ENCODE assay signal across 8 cellular contexts in the genomic region with DNA sequence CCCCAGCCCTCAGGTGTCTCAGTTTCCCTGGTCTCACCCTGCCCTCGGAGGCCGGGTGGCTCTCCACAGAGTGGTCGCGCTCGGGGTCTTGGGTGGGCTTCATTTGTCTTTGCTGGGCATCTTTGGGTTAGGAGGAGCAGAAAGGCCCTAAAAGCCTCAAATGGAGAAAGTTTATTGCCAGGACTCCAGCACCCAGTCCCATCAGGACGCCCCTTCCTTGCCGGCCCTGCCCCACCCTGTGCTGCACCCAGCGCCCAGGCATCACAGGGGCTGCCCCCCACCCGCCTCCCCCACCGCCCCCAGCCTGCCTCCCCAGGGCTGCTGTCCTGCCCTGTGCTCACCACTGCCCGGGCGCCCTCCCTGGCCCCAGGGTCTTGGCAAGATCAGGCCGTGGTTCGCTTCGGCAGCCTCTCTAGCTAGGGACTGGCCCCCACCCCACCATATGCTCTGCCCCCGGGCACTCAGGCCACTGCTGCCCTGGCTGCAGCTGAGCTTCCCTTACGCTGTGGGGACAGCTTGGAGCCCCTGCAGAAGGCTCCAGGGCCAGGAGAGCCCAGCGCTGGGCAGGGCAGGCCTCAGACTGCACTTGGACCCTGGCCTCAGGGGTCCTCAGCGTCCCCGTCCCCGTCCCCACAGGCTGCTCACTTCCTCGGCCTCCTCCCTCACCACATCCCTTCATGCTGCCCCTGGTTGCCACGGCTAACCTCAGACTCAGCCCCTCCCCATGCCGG.
"Had no signal": no experiment of that assay in that cellular context is flagged by ENCODE, and none has a peak within 500 bp of the region (broad histone marks: within the 10 kb centered on the region; RNA-seq: fewer than 3 reads in every experiment).

No MANE protein-coding gene starts in this region.

- H2AFZ ChIP-seq: GM23338 had no signal

- H3K4me2 ChIP-seq: GM23338, KMS-11 had no signal

- H3K9ac ChIP-seq: KMS-11 had no signal

- DNase-seq: H7, HFFc6, KBM-7 had no signal

- FAIRE-seq: HepG2 had no signal

- H3K4me1 ChIP-seq: HAP-1 had no signal

- H3K4me3 ChIP-seq: GM23338, HAP-1 had no signal

- H3K27ac ChIP-seq: HL-60, KMS-11 had no signal

- H3K9me3 ChIP-seq: HAP-1 had no signal
